10 cellular contexts compared by ENCODE assay signal in genomic region chr12:95385246-95385645, GRCh38.
DNase-seq lines count a peak whose midpoint lies in the region; ATAC-seq and TF ChIP-seq lines count a peak whose summit lies in the region.
"Had no signal": no experiment of that assay in that cellular context is flagged by ENCODE, and none has a peak within 500 bp of the region (broad histone marks: within the 10 kb centered on the region; RNA-seq: fewer than 3 reads in every experiment).

No MANE protein-coding gene starts in this region.

- H3K27ac ChIP-seq in coronary artery (peak overlapping the region; percentile 76 to 89), lung (ENCODE audit: low read depth in 1 of 2, low read length in 1 of 2) (peak overlapping the region; percentile 47 to 65), tibial nerve (peak overlapping the region in 3 of 4 donors; percentile 45 to 80 (median 60))
- no peak overlapping the region for H3K27ac ChIP-seq in naive thymus-derived CD4-positive, alpha-beta T cell (ENCODE audit: low read depth, low read length)

- no peak overlapping the region for H3K27ac Mint-ChIP-seq in activated CD8-positive, alpha-beta T cell treated with anti-CD3 and anti-CD28 coated beads for 36 hours
- H3K27ac Mint-ChIP-seq in naive thymus-derived CD4-positive, alpha-beta T cell = no peak overlapping the region
- H3K27ac Mint-ChIP-seq: mesothelial cell of epicardium had no signal

- H3K27me3 ChIP-seq in lung (ENCODE audit: control insufficient read depth, insufficient read depth) (no peaks in the 10 kb centered on the region), tibial nerve (no peaks in the 10 kb centered on the region)
- no peaks in the 10 kb centered on the region for H3K27me3 ChIP-seq in naive thymus-derived CD4-positive, alpha-beta T cell (ENCODE audit: control insufficient read depth in 2 of 2, insufficient read depth in 2 of 2, low read length in 2 of 2)

- peaks cover 0 to 6% of the 10 kb centered on the region in 2 donors for H3K4me1 ChIP-seq in lung (ENCODE audit: control insufficient read depth in 2 of 2, insufficient read depth in 2 of 2, low read length in 2 of 2)
- peaks cover 0 to 34% (median 0%) of the 10 kb centered on the region in 4 donors for H3K4me1 ChIP-seq in tibial nerve
- no peaks in the 10 kb centered on the region for H3K4me1 ChIP-seq in naive thymus-derived CD4-positive, alpha-beta T cell (ENCODE audit: control insufficient read depth in 2 of 2, insufficient read depth in 2 of 2, low read length in 2 of 2)

- TF ChIP-seq EP300 in tibial nerve (IDR thresholded peaks at IDR 0.05) = peak in 1 of 2 donors; percentile 55

- intact Hi-C loops in activated CD8-positive, alpha-beta T cell treated with anti-CD3 and anti-CD28 coated beads for 36 hours (cut with micrococcal nuclease) = no loop called here
- intact Hi-C loops in naive thymus-derived CD4-positive, alpha-beta T cell (cut with micrococcal nuclease) = no loop called here

- no peaks in the 10 kb centered on the region for H3K9me3 ChIP-seq in lung (ENCODE audit: control insufficient read depth in 2 of 2, insufficient read depth in 1 of 2, low read length in 1 of 2)
- H3K9me3 ChIP-seq in tibial nerve = no peaks in the 10 kb centered on the region
- no peaks in the 10 kb centered on the region for H3K9me3 ChIP-seq in naive thymus-derived CD4-positive, alpha-beta T cell (ENCODE audit: control insufficient read depth in 2 of 3, low read length in 3 of 3)

- POLR2A ChIA-PET in activated CD8-positive, alpha-beta T cell treated with anti-CD3 and anti-CD28 coated beads for 36 hours (lab: Charles Lee) = no interaction called here
- POLR2A ChIA-PET in naive thymus-derived CD4-positive, alpha-beta T cell (lab: Charles Lee) = no interaction called here

- peak overlapping the region; percentile 67 for H3K4me3 ChIP-seq in coronary artery
- no peak overlapping the region for H3K4me3 ChIP-seq in lung
- peak overlapping the region in 3 of 4 donors; percentile 10 to 48 (median 24) for H3K4me3 ChIP-seq in tibial nerve
- H3K4me3 ChIP-seq in naive thymus-derived CD4-positive, alpha-beta T cell (ENCODE audit: low read length) = no peak overlapping the region

- H3K27me3 Mint-ChIP-seq in activated CD8-positive, alpha-beta T cell treated with anti-CD3 and anti-CD28 coated beads for 36 hours = peaks cover 1% of the 10 kb centered on the region
- H3K27me3 Mint-ChIP-seq in naive thymus-derived CD4-positive, alpha-beta T cell = peaks cover 0 to 3% (median 0%) of the 10 kb centered on the region in 5 donors

- no peaks in the 10 kb centered on the region for H3K4me1 Mint-ChIP-seq in activated CD8-positive, alpha-beta T cell treated with anti-CD3 and anti-CD28 coated beads for 36 hours (ENCODE audit: low read depth)
- H3K4me1 Mint-ChIP-seq in naive thymus-derived CD4-positive, alpha-beta T cell = peaks cover 0 to 4% (median 0%) of the 10 kb centered on the region in 7 donors

- no peaks in the 10 kb centered on the region for H3K36me3 ChIP-seq in lung (ENCODE audit: control insufficient read depth in 2 of 2, insufficient read depth in 2 of 2, low read length in 2 of 2)
- no peaks in the 10 kb centered on the region for H3K36me3 ChIP-seq in tibial nerve
- H3K36me3 ChIP-seq in naive thymus-derived CD4-positive, alpha-beta T cell (ENCODE audit: control insufficient read depth in 2 of 3, insufficient read depth in 3 of 3, low read length in 3 of 3) = no peaks in the 10 kb centered on the region

- H3K36me3 Mint-ChIP-seq in activated CD8-positive, alpha-beta T cell treated with anti-CD3 and anti-CD28 coated beads for 36 hours (ENCODE audit: low read depth) = no peaks in the 10 kb centered on the region
- H3K36me3 Mint-ChIP-seq in naive thymus-derived CD4-positive, alpha-beta T cell = no peaks in the 10 kb centered on the region
- H3K36me3 Mint-ChIP-seq: mesothelial cell of epicardium had no signal

- ATAC-seq in lung (ENCODE audit: insufficient read depth, low FRiP score) = peak; percentile 34
- no peak for ATAC-seq in activated CD8-positive, alpha-beta T cell treated with anti-CD3 and anti-CD28 coated beads for 36 hours
- ATAC-seq in HG03457 (IDR thresholded peaks at IDR 0.05; ENCODE audit: unreplicated experiment) = no peak
- ATAC-seq in naive thymus-derived CD4-positive, alpha-beta T cell = no peak

- DNase-seq in NCI-H446 treated with DMSO at 0.1 percent for 48 hours (lab: John Stamatoyannopoulos, UW) (peak; percentile 59), coronary artery (ENCODE audit: low spot score) (no peak), lung (ENCODE audit: low spot score) (no peak), tibial nerve (ENCODE audit: low spot score in 2 of 2) (peak in 1 of 2 donors; percentile 15), OCI-M2 (lab: John Stamatoyannopoulos, UW; ENCODE audit: unreplicated experiment) (no peak)
- no peak for DNase-seq in activated CD8-positive, alpha-beta T cell treated with anti-CD3 and anti-CD28 coated beads for 36 hours
- no peak for DNase-seq in naive thymus-derived CD4-positive, alpha-beta T cell
- DNase-seq: activated CD4-positive, alpha-beta T cell treated with anti-CD3 and anti-CD28 coated beads, Interleukin-2, amount 50 U/mL, for 1 hour had no signal

- no peak overlapping the region for H3K4me3 Mint-ChIP-seq in activated CD8-positive, alpha-beta T cell treated with anti-CD3 and anti-CD28 coated beads for 36 hours
- H3K4me3 Mint-ChIP-seq in naive thymus-derived CD4-positive, alpha-beta T cell = no peak overlapping the region
- H3K4me3 Mint-ChIP-seq: mesothelial cell of epicardium had no signal

- H3K9me3 Mint-ChIP-seq in activated CD8-positive, alpha-beta T cell treated with anti-CD3 and anti-CD28 coated beads for 36 hours = no peaks in the 10 kb centered on the region
- peaks cover 0 to 2% (median 0%) of the 10 kb centered on the region in 11 donors for H3K9me3 Mint-ChIP-seq in naive thymus-derived CD4-positive, alpha-beta T cell
- H3K9me3 Mint-ChIP-seq: mesothelial cell of epicardium had no signal

- TF ChIP-seq POLR2A in tibial nerve (IDR thresholded peaks at IDR 0.05) = no peak

- 47 to 66% methylated on average over 7 of the region's 7 CpGs for WGBS in lung, 2 donors
- WGBS in tibial nerve, 2 donors = 42 to 55% methylated on average over 7 of the region's 7 CpGs

- CTCF ChIA-PET in activated CD8-positive, alpha-beta T cell treated with anti-CD3 and anti-CD28 coated beads for 36 hours (lab: Charles Lee) = no interaction called here
- CTCF ChIA-PET in naive thymus-derived CD4-positive, alpha-beta T cell (lab: Charles Lee) = no interaction called here

- TF ChIP-seq CTCF in coronary artery (IDR thresholded peaks at IDR 0.05) (no peak), lung (IDR thresholded peaks at IDR 0.05; ENCODE audit: control extremely low read depth, extremely low read depth) (no peak), tibial nerve (IDR thresholded peaks at IDR 0.05) (no peak)
- no peak for TF ChIP-seq CTCF in activated CD8-positive, alpha-beta T cell treated with anti-CD3 and anti-CD28 coated beads for 36 hours (IDR thresholded peaks at IDR 0.05)

Comparison
In these comparisons a context has a peak if more than half of its experiments do, and no peak if none do; other contexts are left out.
1. H3K4me3 ChIP-seq: peak in coronary artery (single experiment) and tibial nerve (3 of 4); none in lung (single experiment) and naive thymus-derived CD4-positive, alpha-beta T cell (single experiment).